Comparison of ENCODE assay signal across 8 cellular contexts in genomic region chr7:108181073-108181985, GRCh38.
A peak's percentile ranks its signal among the peaks of the same experiment; 100 is the strongest.
DNase-seq lines count a peak whose midpoint lies in the region; ATAC-seq, FAIRE-seq and TF ChIP-seq lines count a peak whose summit lies in the region.

No MANE protein-coding gene starts in this region.

- peaks cover 8% of the 10 kb centered on the region for H3K27me3 ChIP-seq in neutrophil

- H3K4me1 ChIP-seq in neutrophil (ENCODE audit: control insufficient read depth in 1 of 2, insufficient read depth in 1 of 2, low read depth in 1 of 2, low read length in 1 of 2), result no peaks in the 10 kb centered on the region

- no peak for ATAC-seq in HG02623 (IDR thresholded peaks at IDR 0.05; ENCODE audit: unreplicated experiment)
- no peak for ATAC-seq in GM19351 (IDR thresholded peaks at IDR 0.05; ENCODE audit: unreplicated experiment)

- H3K9me3 ChIP-seq in SK-N-MC (ENCODE audit: low read depth, low read length) (no peaks in the 10 kb centered on the region), neutrophil (no peaks in the 10 kb centered on the region)

- H3K27ac ChIP-seq in SK-N-MC (no peak overlapping the region), neutrophil (no peak overlapping the region)

- TF ChIP-seq CTCF in AG09319 (IDR thresholded peaks at IDR 0.05; ENCODE audit: low read depth, low read length), result peak; percentile 50
- peak; percentile 64 for TF ChIP-seq CTCF in fibroblast of pulmonary artery (IDR thresholded peaks at IDR 0.05; ENCODE audit: low read length, missing control alignments)
- peak; percentile 69 for TF ChIP-seq CTCF in neutrophil (IDR thresholded peaks at IDR 0.05)

- DNase-seq in AG09319 (ENCODE audit: extremely low read depth, low read depth) (peak; percentile 30), GM18507 (ENCODE audit: extremely low spot score, insufficient read length, low read depth) (peak; percentile 5), NAMALWA (ENCODE audit: low spot score) (peak; percentile 82), SK-N-MC (ENCODE audit: low read depth, low spot score) (peak; percentile 47), fibroblast of pulmonary artery (ENCODE audit: low read depth) (peak; percentile 85)

- H3K4me3 ChIP-seq in SK-N-MC, result no peak overlapping the region
- no peak overlapping the region for H3K4me3 ChIP-seq in fibroblast of pulmonary artery (replicated peaks; ENCODE audit: low read depth, low read length)
- no peak overlapping the region for H3K4me3 ChIP-seq in neutrophil (ENCODE audit: low read depth in 1 of 2, low read length in 1 of 2)

- peak; percentile 77 for FAIRE-seq in GM18507 (lab: Jason Lieb, UNC)

- peak overlapping the region; percentile 23 for H3K9ac ChIP-seq in SK-N-MC (ENCODE audit: insufficient read length)

- no peaks in the 10 kb centered on the region for H3K36me3 ChIP-seq in SK-N-MC (ENCODE audit: insufficient read depth, low read length)
- H3K36me3 ChIP-seq in neutrophil, result no peaks in the 10 kb centered on the region

Comparison
In these comparisons a context has a peak if more than half of its experiments do, and no peak if none do; other contexts are left out.
1. DNase-seq: peak in every context shown above with its lines; median percentile 85 in fibroblast of pulmonary artery; 82 in NAMALWA; 47 in SK-N-MC; 30 in AG09319; 5 in GM18507.